Comparison of ENCODE assay signal across 15 cellular contexts in the genomic region with DNA sequence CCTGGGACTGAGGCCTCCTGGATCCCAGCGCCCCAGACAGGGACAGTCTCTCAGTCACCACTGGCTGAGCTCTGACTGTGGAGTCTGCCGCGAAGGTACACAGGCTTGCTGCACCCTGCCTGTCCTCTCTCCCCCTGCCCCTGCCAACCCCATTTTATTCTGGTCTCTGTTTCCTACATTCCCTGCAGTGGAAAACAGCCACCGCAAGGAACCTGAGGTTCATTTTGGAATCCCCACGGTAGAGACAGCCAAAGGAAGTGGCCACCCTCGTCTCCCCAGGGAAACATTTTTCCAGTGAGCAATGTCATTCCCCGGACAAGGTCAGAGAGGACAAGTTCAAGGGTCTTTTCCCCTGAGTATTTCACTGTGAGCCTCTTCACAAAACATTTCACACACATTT. TPM values are rescaled to one million over a fixed set of nuclear protein-coding genes. Genes with fewer than 3 reads are reported as not detected.
DNase-seq lines count a peak whose midpoint lies in the region; ATAC-seq, FAIRE-seq and TF ChIP-seq lines count a peak whose summit lies in the region.
"Had no signal": no experiment of that assay in that cellular context is flagged by ENCODE, and none has a peak within 500 bp of the region (broad histone marks: within the 10 kb centered on the region; RNA-seq: fewer than 3 reads in every experiment).

No MANE protein-coding gene starts in this region.

- no peak overlapping the region for H3K14ac ChIP-seq in H1 (ENCODE audit: insufficient read length)

- H2BK15ac ChIP-seq in H1 (ENCODE audit: low read length): no peak overlapping the region

- in situ Hi-C loops in gastrocnemius medialis (cut with MboI; ENCODE audit: low sequenced_read_pairs in 4 of 4): loop anchor here in 1 of 4 donors (25.0 kb wide), 1 partner anchor 256 kb away; no protein-coding TSS in a partner anchor

- ATAC-seq in right lobe of liver: no peak
- ATAC-seq in gastrocnemius medialis: no peak
- ATAC-seq in GM18505 (IDR thresholded peaks at IDR 0.05; ENCODE audit: unreplicated experiment): no peak
- ATAC-seq in PC-3: no peak
- ATAC-seq: stimulated activated naive CD8-positive, alpha-beta T cell treated with anti-CD3 and anti-CD28 coated beads, Interleukin-15, Interleukin-2, amounts not matched to agents 100 U/mL and 50 U/mL, for 24 hours had no signal

- no peak overlapping the region for H2BK20ac ChIP-seq in H1 (ENCODE audit: low read length)

- BruUV-seq in PC-3 (replicated peaks; lab: Mats Ljungman, UMichigan): no TSS peak

- no peak overlapping the region for H3K4me3 ChIP-seq in AG10803 (ENCODE audit: low read length)
- H3K4me3 ChIP-seq in H1 (ENCODE audit: extremely low read depth in 1 of 4, insufficient read depth in 2 of 4, low read depth in 3 of 4, low read length in 4 of 4): no peak overlapping the region
- H3K4me3 ChIP-seq in right lobe of liver: no peak overlapping the region
- H3K4me3 ChIP-seq in gastrocnemius medialis: no peak overlapping the region
- no peak overlapping the region for H3K4me3 ChIP-seq in PC-3 (ENCODE audit: low read length)

- no peak overlapping the region for H3K56ac ChIP-seq in H1 (replicated peaks; ENCODE audit: insufficient read length, low read depth, low read length)

- H3K9me2 ChIP-seq in PC-3 (replicated peaks; ENCODE audit: low read length): no peaks in the 10 kb centered on the region
- H3K9me2 ChIP-seq: SK-N-SH had no signal

- no peak overlapping the region for H2BK5ac ChIP-seq in H1 (ENCODE audit: low read depth, low read length)

- H4K8ac ChIP-seq in H1 (ENCODE audit: extremely low read depth, insufficient read depth, low read length): peak overlapping the region; percentile 51; the same call in 1 of the 2 replicates

- H2BK120ac ChIP-seq in H1 (replicated peaks; ENCODE audit: low read depth, low read length): no peak overlapping the region

- no peak for FAIRE-seq in H1 (lab: Jason Lieb, UNC)
- FAIRE-seq: D721Med had no signal

- H4K5ac ChIP-seq in H1 (ENCODE audit: insufficient read length, low read depth, low read length): no peak overlapping the region

- H3K4me1 ChIP-seq in H1 (replicated peaks in 1 of 4; ENCODE audit: control insufficient read depth in 3 of 4, insufficient read depth in 4 of 4, low read length in 3 of 4) (no peaks in the 10 kb centered on the region; a peak in 1 of 7 replicates), right lobe of liver (peaks cover 0 to 25% (median 9%) of the 10 kb centered on the region in 4 donors), gastrocnemius medialis (peaks cover 17 to 33% of the 10 kb centered on the region in 2 donors), PC-3 (ENCODE audit: insufficient read depth, low read length) (no peaks in the 10 kb centered on the region)

- no peak overlapping the region for H2AK5ac ChIP-seq in H1 (ENCODE audit: low read depth, low read length)

- H3K79me2 ChIP-seq in H1 (ENCODE audit: control insufficient read depth in 1 of 2, insufficient read depth in 2 of 2, low read length in 2 of 2) (no peaks in the 10 kb centered on the region), PC-3 (ENCODE audit: low read length) (no peaks in the 10 kb centered on the region)

- intact Hi-C loops in right lobe of liver (cut with DNase I): loop anchor here (10.0 kb wide), 2 partner anchors 124 to 464 kb away; no protein-coding TSS in a partner anchor
- intact Hi-C loops in gastrocnemius medialis (cut with DNase I; ENCODE audit: low total_unique reads): no loop called here
- intact Hi-C loops in PC-3 (cut with micrococcal nuclease): no loop called here

- no peak overlapping the region for H3K23ac ChIP-seq in H1 (ENCODE audit: insufficient read length)

- TF ChIP-seq POLR2A in H1 (IDR thresholded peaks at IDR 0.05; ENCODE audit: control extremely low read depth in 1 of 2, low read depth in 2 of 2, low read length in 2 of 2) (no peak), right lobe of liver (IDR thresholded peaks at IDR 0.05) (no peak), gastrocnemius medialis (IDR thresholded peaks at IDR 0.05) (no peak), GM18505 (IDR thresholded peaks at IDR 0.05; ENCODE audit: borderline replicate concordance, extremely low read depth, insufficient read depth, insufficient read length) (no peak)

- H3K27me3 ChIP-seq in H1 (replicated peaks in 1 of 4; ENCODE audit: control insufficient read depth in 3 of 4, extremely low read depth in 1 of 4, insufficient read depth in 3 of 4, low read length in 3 of 4) (no peaks in the 10 kb centered on the region), right lobe of liver (no peaks in the 10 kb centered on the region), gastrocnemius medialis (no peaks in the 10 kb centered on the region), PC-3 (ENCODE audit: low read length) (no peaks in the 10 kb centered on the region; the same call in 1 of the 2 replicates)

- POLR2A ChIA-PET in H1 (lab: Charles Lee; ENCODE audit: partially characterized antibody): no interaction called here
- POLR2A ChIA-PET in PC-3 (lab: Charles Lee; ENCODE audit: unreplicated experiment): no interaction called here

- H3K36me3 ChIP-seq in H1 (ENCODE audit: control insufficient read depth in 2 of 4, insufficient read depth in 4 of 4, low read length in 3 of 4): peaks cover 0 to 2% (median 0%) of the 10 kb centered on the region in 4 experiments; a peak in 2 of 8 replicates
- no peaks in the 10 kb centered on the region for H3K36me3 ChIP-seq in right lobe of liver
- H3K36me3 ChIP-seq in gastrocnemius medialis: no peaks in the 10 kb centered on the region
- H3K36me3 ChIP-seq in PC-3 (ENCODE audit: low read depth, low read length): no peaks in the 10 kb centered on the region

- no peaks in the 10 kb centered on the region for H3F3A ChIP-seq in PC-3 (ENCODE audit: low read length, unreplicated experiment)

- DNase-seq in AG10803 (ENCODE audit: low read depth) (peak; percentile 73), H1 (ENCODE audit: low read depth in 1 of 2, low spot score in 2 of 2) (no peak), right lobe of liver (no peak), gastrocnemius medialis (no peak), PC-3 (no peak), hypothalamus (lab: John Stamatoyannopoulos, UW) (no peak)
- DNase-seq in activated T-cell treated with anti-CD3 and anti-CD28 coated beads, Interleukin-2, amount 50 U/mL, for 48 hours: no peak
- DNase-seq: activated naive CD4-positive, alpha-beta T cell treated with Interleukin-2 at 50 U/mL for 16 hours; central memory CD4-positive, alpha-beta T cell; NCI-H1048; NCI-H2227 treated with DMSO at 0.1 percent for 48 hours; SK-N-SH; stimulated activated naive CD8-positive, alpha-beta T cell treated with anti-CD3 and anti-CD28 coated beads, Interleukin-15, Interleukin-2, amounts not matched to agents 100 U/mL and 50 U/mL, for 24 hours had no signal

- CTCF ChIA-PET in H1 (lab: Charles Lee; ENCODE audit: partially characterized antibody) (interaction anchor here (0.6 to 6.6 kb wide), 6 partner anchors 13 to 501 kb away, joined by 3 to 102 read pairs (median 13); no protein-coding TSS in a partner anchor), PC-3 (lab: Charles Lee) (no interaction called here)

- no peaks in the 10 kb centered on the region for H3K79me1 ChIP-seq in H1 (ENCODE audit: low read depth, low read length)

- WGBS in H1 (ENCODE audit: extremely low coverage in 1 of 2, insufficient coverage in 1 of 2, insufficient read length in 1 of 2, insufficient replicate concordance in 2 of 2, low coverage in 1 of 2, low lambda C conversion rate in 2 of 2, missing lambda C conversion rate in 1 of 2), 2 experiments: 94% methylated on average over 4 of the region's 7 CpGs; no CpG with 5 or more reads in 1 of the 2 experiments
- 37% methylated on average over 3 of the region's 7 CpGs for WGBS in right lobe of liver (ENCODE audit: insufficient coverage, low coverage, low lambda C conversion rate, missing lambda C conversion rate)

- peaks cover 4% of the 10 kb centered on the region for H3K23me2 ChIP-seq in H1 (ENCODE audit: low read depth, low read length)

- H2BK12ac ChIP-seq in H1 (ENCODE audit: low read depth, low read length): no peak overlapping the region

- TF ChIP-seq CTCF in AG10803 (conservative IDR thresholded peaks at IDR 0.05; ENCODE audit: low read length) (no peak), H1 (IDR thresholded peaks at IDR 0.05; ENCODE audit: control extremely low read depth in 1 of 3, insufficient read depth in 1 of 3, low read depth in 1 of 3, low read length in 3 of 3) (no peak), right lobe of liver (IDR thresholded peaks at IDR 0.05) (no peak), gastrocnemius medialis (IDR thresholded peaks at IDR 0.05 in 4 of 5, conservative IDR thresholded peaks at IDR 0.05 in 1 of 5) (no peak), PC-3 (conservative IDR thresholded peaks at IDR 0.05; ENCODE audit: low read depth, low read length) (no peak)

- H4K20me1 ChIP-seq in H1 (replicated peaks in 1 of 2; ENCODE audit: control insufficient read depth in 1 of 2, insufficient read depth in 2 of 2, low read length in 2 of 2) (peaks cover 3 to 5% of the 10 kb centered on the region in 2 experiments), PC-3 (ENCODE audit: low read length) (no peaks in the 10 kb centered on the region)

- H4K91ac ChIP-seq in H1 (replicated peaks; ENCODE audit: insufficient read length, low read length): no peak overlapping the region

- TF ChIP-seq EP300 in H1 (IDR thresholded peaks at IDR 0.05; ENCODE audit: borderline replicate concordance in 1 of 2, low read depth in 2 of 2, low read length in 2 of 2): no peak

- H3K4me2 ChIP-seq in H1 (ENCODE audit: insufficient read depth in 1 of 2, low read depth in 2 of 2, low read length in 2 of 2) (no peak overlapping the region), PC-3 (ENCODE audit: low read length) (no peak overlapping the region)

- H3K4ac ChIP-seq in H1 (replicated peaks; ENCODE audit: insufficient read length, low read depth, low read length): no peak overlapping the region

- no peaks in the 10 kb centered on the region for H3K9me3 ChIP-seq in H1 (ENCODE audit: insufficient read depth in 2 of 2, low read depth in 1 of 2, low read length in 1 of 2)
- no peaks in the 10 kb centered on the region for H3K9me3 ChIP-seq in right lobe of liver
- H3K9me3 ChIP-seq in gastrocnemius medialis: no peaks in the 10 kb centered on the region
- H3K9me3 ChIP-seq in PC-3 (ENCODE audit: low read length): no peaks in the 10 kb centered on the region
- H3K9me3 ChIP-seq: SK-N-SH had no signal

- H2AFZ ChIP-seq in H1 (ENCODE audit: low read length): no peak overlapping the region
- H2AFZ ChIP-seq in PC-3 (ENCODE audit: low read length): no peak overlapping the region

- H3K27ac ChIP-seq in H1 (ENCODE audit: low read depth, low read length): no peak overlapping the region
- peak overlapping the region in 2 of 3 donors; percentile 13 to 45 for H3K27ac ChIP-seq in right lobe of liver
- peak overlapping the region; percentile 71 to 87 (median 78) for H3K27ac ChIP-seq in gastrocnemius medialis
- no peak overlapping the region for H3K27ac ChIP-seq in PC-3 (ENCODE audit: low read length)

- no peak overlapping the region for H3K9ac ChIP-seq in H1 (replicated peaks in 1 of 4; ENCODE audit: extremely low read depth in 1 of 4, low read depth in 3 of 4, low read length in 3 of 4)
- H3K9ac ChIP-seq in PC-3 (ENCODE audit: low read length): no peak overlapping the region
- H3K9ac ChIP-seq: SK-N-SH had no signal

- H3K18ac ChIP-seq in H1 (ENCODE audit: extremely low read depth, low read length): no peak overlapping the region

- TF ChIP-seq RAD21 in H1 (IDR thresholded peaks at IDR 0.05 in 1 of 2, conservative IDR thresholded peaks at IDR 0.05 in 1 of 2; ENCODE audit: low read depth in 2 of 2, low read length in 2 of 2): no peak

RNA-seq across cellular contexts. Expression of gene FBXO7, which starts 56.6 kb away (rescaled TPM):
- total RNA-seq in H1 (2021; fragmentation: NEBNext Ultra II Directional; extraction: Animal tissue kit (Norgen Biotek cat#: 25700)): 59.1 and 62.7 TPM in 2 replicates
- 59.5 and 76.1 TPM in 2 replicates for polyA plus RNA-seq in H1 (2011; rRNA removed)
- 63.8 TPM for polyA plus RNA-seq in H1 (2011; cell fraction: cytosol; rRNA removed)
- 43.0 TPM for polyA plus RNA-seq in H1 (2011; cell fraction: nucleus; rRNA removed)
- 50.5 to 58.7 TPM (median 52.5 TPM) in 4 replicates for polyA plus RNA-seq in H1 (2012, experiment 1 of 2)
- 39.6 TPM for polyA plus RNA-seq in H1 (2012, experiment 2 of 2)
- polyA plus RNA-seq in H1 (2013, experiment 1 of 2): 50.8 TPM
- 50.1 TPM for polyA plus RNA-seq in H1 (2013, experiment 2 of 2)
- polyA minus RNA-seq in H1 (2011; rRNA and poly(A)+ RNA removed): 103 and 107 TPM in 2 replicates
- polyA minus RNA-seq in H1 (2011; cell fraction: cytosol; rRNA and poly(A)+ RNA removed): 32.2 TPM
- polyA minus RNA-seq in H1 (2011; cell fraction: nucleus; rRNA and poly(A)+ RNA removed): 34.3 TPM
- total RNA-seq in right lobe of liver (100 to 1,000 TPM in 1 of 6 experiments, 10 to 100 TPM in 5; 37.7 to 100 (median 52.5) TPM), gastrocnemius medialis (10 to 100 TPM; 30.6 to 40.7 (median 31.8) TPM), PC-3 (2014; rRNA removed) (43.6 and 44.2 TPM in 2 replicates)

Comparison
In these comparisons a context has a peak if more than half of its experiments do, and no peak if none do; other contexts are left out.
1. H3K27ac ChIP-seq: peak in right lobe of liver (2 of 3) and gastrocnemius medialis (4 of 4); none in H1 (single experiment) and PC-3 (single experiment).
2. intact Hi-C loops: an anchor here in right lobe of liver (10.0 kb wide); none called in gastrocnemius medialis and PC-3.